13 cellular contexts compared by ENCODE assay signal in the genomic region with DNA sequence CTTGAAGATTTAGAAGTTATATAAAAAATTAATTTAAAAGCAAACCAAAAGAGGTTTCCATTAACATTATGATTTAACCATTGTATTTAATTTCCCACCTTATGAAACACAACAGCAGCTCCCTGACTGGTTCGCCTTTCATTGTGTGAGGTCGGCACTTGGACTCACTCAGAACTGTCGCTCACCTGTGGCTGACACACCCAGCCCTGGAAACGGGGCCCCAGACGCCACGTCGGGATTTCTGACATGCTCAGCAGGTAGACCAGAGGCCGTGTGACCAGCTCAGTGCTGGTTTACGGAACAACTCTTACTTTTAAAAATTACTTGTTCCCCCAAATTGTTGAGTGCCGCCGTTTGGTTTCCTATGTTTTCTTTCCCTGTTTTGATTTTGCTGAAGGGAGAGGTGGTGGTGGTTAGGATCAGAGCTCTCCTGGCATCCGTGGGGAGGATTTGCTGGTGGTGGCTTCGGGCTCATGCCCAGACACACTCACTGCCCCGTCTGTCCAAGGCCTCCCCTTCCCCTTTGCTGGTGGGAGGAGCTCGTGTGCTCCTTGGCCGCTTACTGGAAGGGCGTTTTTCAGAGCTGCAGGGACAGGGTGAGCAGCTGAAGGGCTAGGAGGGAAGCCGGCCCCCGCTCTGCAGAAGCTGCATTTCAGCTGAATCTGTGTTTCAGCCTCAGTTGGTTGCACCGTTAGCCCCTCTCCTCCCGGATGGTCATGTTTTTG. TPM values are rescaled to one million over a fixed set of nuclear protein-coding genes. Genes with fewer than 3 reads are reported as not detected.
A peak's percentile ranks its signal among the peaks of the same experiment; 100 is the strongest.
DNase-seq lines count a peak whose midpoint lies in the region; ATAC-seq, FAIRE-seq and TF ChIP-seq lines count a peak whose summit lies in the region.
"Had no signal": no experiment of that assay in that cellular context is flagged by ENCODE, and none has a peak within 500 bp of the region (broad histone marks: within the 10 kb centered on the region; RNA-seq: fewer than 3 reads in every experiment).

No MANE protein-coding gene starts in this region.

- no peak overlapping the region for H3K27ac ChIP-seq in HepG2 (ENCODE audit: extremely low read length, insufficient read depth, low read length)
- H3K27ac ChIP-seq: neural progenitor cell had no signal

- H4K20me1 ChIP-seq in HepG2 (ENCODE audit: insufficient read depth, low read length) = peaks cover 23% of the 10 kb centered on the region

- in situ Hi-C loops in G401 (cut with HindIII; ENCODE audit: low sequenced_read_pairs) (loop anchor here (5.0 kb wide), 1 partner anchor 81 kb away; no protein-coding TSS in a partner anchor), HepG2 (cut with HindIII; ENCODE audit: extremely low pct_ligation_motif_present, low pct_unique_long_range_greater_than_20kb) (no loop called here)

- H3K27ac Mint-ChIP-seq in HFFc6 = peak overlapping the region; percentile 24; the same call in 1 of the 2 replicates
- H3K27ac Mint-ChIP-seq: neural progenitor cell had no signal

- CTCF ChIA-PET in HepG2 (lab: Yijun Ruan, JAX; ENCODE audit: low intra/inter-chr PET ratio, low total read pairs) = no interaction called here

- DNase-seq in G401 (ENCODE audit: low spot score) (peak; percentile 48), HFFc6 (no peak), cerebellar cortex (ENCODE audit: low spot score) (peak; percentile 59), HepG2 (ENCODE audit: low spot score) (no peak), NCI-H187 (lab: John Stamatoyannopoulos, UW) (no peak), A172 (ENCODE audit: low spot score) (no peak), omental fat pad (ENCODE audit: low spot score) (no peak)
- DNase-seq in stimulated activated CD4-positive, alpha-beta T cell treated with anti-CD3 and anti-CD28 coated beads, Interleukin-15, amount 100 ng/mL, for 24 hours = no peak
- DNase-seq: activated CD8-positive, alpha-beta memory T cell treated with anti-CD3 and anti-CD28 coated beads for 24 hours; cortex of kidney; NCI-H2029 had no signal

- peaks cover 7% of the 10 kb centered on the region; the same call in 1 of the 2 replicates for H3K4me1 Mint-ChIP-seq in HFFc6 (ENCODE audit: low read depth)

- BruUV-seq in HepG2 (replicated peaks; lab: Mats Ljungman, UMichigan) = no TSS peak

- peaks cover 10% of the 10 kb centered on the region for H3K4me1 ChIP-seq in HepG2 (ENCODE audit: insufficient read depth, low read length)
- H3K4me1 ChIP-seq: neural progenitor cell had no signal

- WGBS in HepG2 (ENCODE audit: low lambda C conversion rate) = 91% methylated on average over 17 of the region's 21 CpGs

- H3K79me2 ChIP-seq in HepG2 (ENCODE audit: insufficient read depth, low read length) = peaks cover 16% of the 10 kb centered on the region

- H3K27me3 Mint-ChIP-seq in HFFc6 (ENCODE audit: insufficient read depth) = peaks cover 5% of the 10 kb centered on the region

- H3K9ac ChIP-seq in HepG2 (ENCODE audit: insufficient read depth, low read depth, low read length) = no peak overlapping the region
- H3K9ac ChIP-seq: neural progenitor cell had no signal

- no peak overlapping the region for H3K4me3 Mint-ChIP-seq in HFFc6

- POLR2A ChIA-PET in HepG2 (lab: Yijun Ruan, JAX) = interaction anchor here (1.2 to 1.7 kb wide), 2 partner anchors 8 to 16 kb away, joined by 3 to 4 read pairs; no protein-coding TSS in a partner anchor

- peaks cover 25% of the 10 kb centered on the region for H3K9me3 Mint-ChIP-seq in HFFc6
- H3K9me3 Mint-ChIP-seq: activated naive CD4-positive, alpha-beta T cell treated with anti-CD3 and anti-CD28 coated beads, Interleukin-2, amount 50 U/mL, for 72 hours had no signal

- peak in 1 of 2 experiments; percentile 38; a peak in 2 of 4 replicates for TF ChIP-seq POLR2A in HepG2 (IDR thresholded peaks at IDR 0.05; ENCODE audit: insufficient read depth in 1 of 2, low read depth in 2 of 2, low read length in 2 of 2)

- TF ChIP-seq CTCF in HFFc6 (IDR thresholded peaks at IDR 0.05) (no peak), HepG2 (CRISPR knock-in tag; IDR thresholded peaks at IDR 0.05) (no peak), omental fat pad (IDR thresholded peaks at IDR 0.05) (no peak)

- TF ChIP-seq EP300 in HepG2 (IDR thresholded peaks at IDR 0.05; ENCODE audit: low read depth in 2 of 2, low read length in 2 of 2) = no peak
- TF ChIP-seq EP300 in HepG2 (CRISPR knock-in tag; IDR thresholded peaks at IDR 0.05; ENCODE audit: borderline replicate concordance) = no peak

- H3K9me3 ChIP-seq in HepG2 (ENCODE audit: low read length) = no peaks in the 10 kb centered on the region

- TF ChIP-seq RAD21 in HepG2 (CRISPR knock-in tag; IDR thresholded peaks at IDR 0.05) = no peak

- intact Hi-C loops in HepG2 (cut with micrococcal nuclease; ENCODE audit: unreplicated experiment) = no loop called here

- H3K4me2 ChIP-seq in HepG2 (ENCODE audit: low read depth, low read length) = no peak overlapping the region
- H3K4me2 ChIP-seq: neural progenitor cell had no signal

- H3K36me3 Mint-ChIP-seq in HFFc6 (ENCODE audit: low read depth) = peaks cover 74% of the 10 kb centered on the region

- FAIRE-seq in HepG2 (lab: Jason Lieb, UNC) = no peak

- H3K36me3 ChIP-seq in HepG2 (replicated peaks in 1 of 2; ENCODE audit: control insufficient read depth in 1 of 2, insufficient read depth in 2 of 2, low read length in 2 of 2) = peaks cover 18 to 69% of the 10 kb centered on the region in 2 experiments

- ATAC-seq in HepG2 (no peak), omental fat pad (ENCODE audit: low FRiP score) (no peak)

- no peaks in the 10 kb centered on the region for H3K27me3 ChIP-seq in HepG2 (ENCODE audit: control insufficient read depth in 1 of 2, insufficient read depth in 2 of 2, low read length in 2 of 2)
- H3K27me3 ChIP-seq: neural progenitor cell had no signal

- no peak overlapping the region for H3K4me3 ChIP-seq in HepG2 (replicated peaks in 1 of 3; ENCODE audit: insufficient read depth in 1 of 3, low read depth in 2 of 3, low read length in 3 of 3)
- H3K4me3 ChIP-seq: neural progenitor cell had no signal

- no peak overlapping the region for H2AFZ ChIP-seq in HepG2 (ENCODE audit: low read length)
- H2AFZ ChIP-seq: neural progenitor cell had no signal

TF ChIP-seq in HepG2, 621 proteins besides CTCF, POLR2A, EP300 and RAD21 (continues in another document):
- TF ChIP-seq KMT2A (CRISPR knock-in tag; IDR thresholded peaks at IDR 0.05) (no peak), RFXAP (CRISPR knock-in tag; IDR thresholded peaks at IDR 0.05; ENCODE audit: borderline replicate concordance) (no peak), AGO1 (IDR thresholded peaks at IDR 0.05; ENCODE audit: low read depth, low read length, poor library complexity, severe bottlenecking) (peak; percentile 84), ZNF557 (CRISPR knock-in tag; IDR thresholded peaks at IDR 0.05) (no peak), FOXK1 (CRISPR knock-in tag; IDR thresholded peaks at IDR 0.05; ENCODE audit: borderline replicate concordance, low read depth) (no peak)

RNA-seq across cellular contexts. Expression of a gene that starts 59.2 kb away (rescaled TPM):
- total RNA-seq in G401 (2014; rRNA removed; shearing (Covaris generic)) = 1.8 and 4.7 TPM in 2 replicates
- under 1 TPM in 5 of 6 experiments, not detected in 1; 0.12 to 0.32 (median 0.20) TPM for total RNA-seq in HFFc6 (2021; fragmentation: NEBNext Ultra II Directional; extraction: Animal tissue kit (Norgen Biotek cat#: 25700))
- total RNA-seq in HepG2 (2016; rRNA removed; fragmentation: Illumina TruSeq; extraction: Trizol) (0.18 and 0.36 TPM in 2 replicates), omental fat pad (1 to 10 TPM in 3 of 4 donors, not detected in 1; 1.1 to 2.0 (median 1.9) TPM)
- total RNA-seq in HepG2 (2016; cell fraction: cytosol; rRNA removed; fragmentation: Illumina TruSeq; extraction: Trizol; ENCODE audit: low read depth) = 0.30 TPM in 1 of 2 replicates, not detected in the other
- total RNA-seq in HepG2 (2016; cell fraction: insoluble cytoplasmic fraction; rRNA removed; fragmentation: Illumina TruSeq; extraction: Trizol) = 0.16 and 0.24 TPM in 2 replicates
- total RNA-seq in HepG2 (2016; cell fraction: membrane; rRNA removed; fragmentation: Illumina TruSeq; extraction: Trizol) = 0.37 and 0.48 TPM in 2 replicates
- not detected in 2 replicates for total RNA-seq in HepG2 (2016; cell fraction: nucleus; rRNA removed; fragmentation: Illumina TruSeq; extraction: Trizol)
- 0.18 and 0.57 TPM in 2 replicates for polyA plus RNA-seq in HepG2 (2011; rRNA removed)
- 0.08 and 0.18 TPM in 2 replicates for polyA plus RNA-seq in HepG2 (2011; cell fraction: cytosol; rRNA removed)
- 0.58 and 0.95 TPM in 2 replicates for polyA plus RNA-seq in HepG2 (2011; cell fraction: nucleus; rRNA removed)
- 0.87 and 3.8 TPM in 2 replicates for polyA plus RNA-seq in HepG2 (2012)
- 0.68 and 0.69 TPM in 2 replicates for polyA plus RNA-seq in HepG2 (2016; cell fraction: cytosol; fragmentation: Illumina TruSeq; extraction: Trizol; ENCODE audit: low read depth)
- 0.49 and 0.90 TPM in 2 replicates for polyA plus RNA-seq in HepG2 (2016; cell fraction: insoluble cytoplasmic fraction; fragmentation: Illumina TruSeq; extraction: Trizol; ENCODE audit: low read depth)
- 0.89 and 1.3 TPM in 2 replicates for polyA plus RNA-seq in HepG2 (2016; cell fraction: membrane; fragmentation: Illumina TruSeq; extraction: Trizol; ENCODE audit: low read depth)
- 0.38 and 0.60 TPM in 2 replicates for polyA plus RNA-seq in HepG2 (2016; cell fraction: nucleus; fragmentation: Illumina TruSeq; extraction: Trizol; ENCODE audit: insufficient read depth, low read depth)
- polyA minus RNA-seq in HepG2 (2011; rRNA and poly(A)+ RNA removed; ENCODE audit: low replicate concordance) = 0.12 and 0.68 TPM in 2 replicates
- 0.30 TPM in 1 of 2 replicates, not detected in the other for polyA minus RNA-seq in HepG2 (2011; cell fraction: cytosol; rRNA and poly(A)+ RNA removed)
- 0.25 TPM in 1 of 2 replicates, not detected in the other for polyA minus RNA-seq in HepG2 (2011; cell fraction: nucleus; rRNA and poly(A)+ RNA removed)
- 0.19 and 0.64 TPM in 2 replicates for total RNA-seq in A172 (2014; rRNA removed; shearing (Covaris generic))

Comparison
In these comparisons a context has a peak if more than half of its experiments do, and no peak if none do; other contexts are left out.
1. DNase-seq: peak in G401 (single experiment) and cerebellar cortex (single experiment); none in HFFc6 (single experiment), HepG2 (single experiment), NCI-H187 (0 of 2), A172 (single experiment), stimulated activated CD4-positive, alpha-beta T cell treated with anti-CD3 and anti-CD28 coated beads, Interleukin-15, amount 100 ng/mL, for 24 hours (single experiment) and omental fat pad (single experiment).